In genomic region chr20:8161262-8162071, GRCh38 we compare ENCODE assay signal across 14 cellular contexts. TPM values are rescaled to one million over a fixed set of nuclear protein-coding genes. Genes with fewer than 3 reads are reported as not detected.
A peak's percentile ranks its signal among the peaks of the same experiment; 100 is the strongest.
DNase-seq lines count a peak whose midpoint lies in the region; ATAC-seq lines count a peak whose summit lies in the region.
"Had no signal": no experiment of that assay in that cellular context is flagged by ENCODE, and none has a peak within 500 bp of the region (broad histone marks: within the 10 kb centered on the region; RNA-seq: fewer than 3 reads in every experiment).

No MANE protein-coding gene starts in this region.

- peak overlapping the region; percentile 26 for H3K27ac ChIP-seq in subcutaneous abdominal adipose tissue (ENCODE audit: low read depth, low read length)
- H3K27ac ChIP-seq: HL-60 had no signal

- POLR2A ChIA-PET in activated CD8-positive, alpha-beta T cell treated with anti-CD3 and anti-CD28 coated beads, Interleukin-2, amount 10 ng/mL, durations not matched to agents 7 days and 5 days (lab: Charles Lee): no interaction called here

- H3K27ac Mint-ChIP-seq in activated CD8-positive, alpha-beta memory T cell treated with anti-CD3 and anti-CD28 coated beads, Interleukin-2, amount 10 ng/mL, durations not matched to agents 7 days and 5 days: peak overlapping the region; percentile 73
- peak overlapping the region; percentile 63 for H3K27ac Mint-ChIP-seq in activated CD8-positive, alpha-beta T cell treated with anti-CD3 and anti-CD28 coated beads, Interleukin-2, amount 10 ng/mL, durations not matched to agents 7 days and 5 days

- peaks cover 6% of the 10 kb centered on the region for H3K36me3 Mint-ChIP-seq in activated CD8-positive, alpha-beta memory T cell treated with anti-CD3 and anti-CD28 coated beads, Interleukin-2, amount 10 ng/mL, durations not matched to agents 7 days and 5 days
- peaks cover 4% of the 10 kb centered on the region for H3K36me3 Mint-ChIP-seq in activated CD8-positive, alpha-beta T cell treated with anti-CD3 and anti-CD28 coated beads, Interleukin-2, amount 10 ng/mL, durations not matched to agents 7 days and 5 days (ENCODE audit: low read depth)

- no peaks in the 10 kb centered on the region for H3K36me3 ChIP-seq in subcutaneous abdominal adipose tissue (ENCODE audit: control insufficient read depth in 5 of 5, insufficient read depth in 5 of 5, low read length in 5 of 5)

- no peak for DNase-seq in activated CD8-positive, alpha-beta memory T cell treated with anti-CD3 and anti-CD28 coated beads, Interleukin-2, amount 10 ng/mL, durations not matched to agents 7 days and 5 days
- DNase-seq in activated CD8-positive, alpha-beta memory T cell treated with anti-CD3 and anti-CD28 coated beads, Interleukin-2, amount 50 U/mL, for 4 hours: no peak
- no peak for DNase-seq in activated CD8-positive, alpha-beta T cell treated with anti-CD3 and anti-CD28 coated beads, Interleukin-2, amount 10 ng/mL, durations not matched to agents 7 days and 5 days
- DNase-seq in kidney tubule cell (ENCODE audit: low spot score) (peak; percentile 55), cerebellar cortex (ENCODE audit: low spot score) (no peak)
- DNase-seq: ACHN; activated CD4-positive, alpha-beta T cell treated with anti-CD3 and anti-CD28 coated beads for 48 hours; kidney glomerular epithelial cell; NCI-H1092; SHP77 treated with DMSO at 0.1 percent for 48 hours had no signal

- no peaks in the 10 kb centered on the region for H3K27me3 ChIP-seq in subcutaneous abdominal adipose tissue (ENCODE audit: control insufficient read depth in 5 of 5, insufficient read depth in 4 of 5, low read length in 5 of 5)

- H3K4me1 Mint-ChIP-seq in activated CD8-positive, alpha-beta memory T cell treated with anti-CD3 and anti-CD28 coated beads, Interleukin-2, amount 10 ng/mL, durations not matched to agents 7 days and 5 days: peaks cover 18% of the 10 kb centered on the region
- peaks cover 15% of the 10 kb centered on the region for H3K4me1 Mint-ChIP-seq in activated CD8-positive, alpha-beta T cell treated with anti-CD3 and anti-CD28 coated beads, Interleukin-2, amount 10 ng/mL, durations not matched to agents 7 days and 5 days (ENCODE audit: low read depth)

- no peak overlapping the region for H3K4me3 Mint-ChIP-seq in activated CD8-positive, alpha-beta memory T cell treated with anti-CD3 and anti-CD28 coated beads, Interleukin-2, amount 10 ng/mL, durations not matched to agents 7 days and 5 days
- no peak overlapping the region for H3K4me3 Mint-ChIP-seq in activated CD8-positive, alpha-beta T cell treated with anti-CD3 and anti-CD28 coated beads, Interleukin-2, amount 10 ng/mL, durations not matched to agents 7 days and 5 days

- no peaks in the 10 kb centered on the region for H3K9me3 Mint-ChIP-seq in activated CD8-positive, alpha-beta memory T cell treated with anti-CD3 and anti-CD28 coated beads, Interleukin-2, amount 10 ng/mL, durations not matched to agents 7 days and 5 days (ENCODE audit: low read depth)
- peaks cover 8% of the 10 kb centered on the region for H3K9me3 Mint-ChIP-seq in activated CD8-positive, alpha-beta T cell treated with anti-CD3 and anti-CD28 coated beads, Interleukin-2, amount 10 ng/mL, durations not matched to agents 7 days and 5 days (ENCODE audit: insufficient read depth)

- H3K9me3 ChIP-seq in subcutaneous abdominal adipose tissue (ENCODE audit: control insufficient read depth in 5 of 5, low read length in 5 of 5): no peaks in the 10 kb centered on the region

- no peak overlapping the region for H3K9ac ChIP-seq in subcutaneous abdominal adipose tissue (ENCODE audit: low read length in 5 of 5)

- H3K27me3 Mint-ChIP-seq in activated CD8-positive, alpha-beta memory T cell treated with anti-CD3 and anti-CD28 coated beads, Interleukin-2, amount 10 ng/mL, durations not matched to agents 7 days and 5 days: no peaks in the 10 kb centered on the region
- H3K27me3 Mint-ChIP-seq in activated CD8-positive, alpha-beta T cell treated with anti-CD3 and anti-CD28 coated beads, Interleukin-2, amount 10 ng/mL, durations not matched to agents 7 days and 5 days (ENCODE audit: low read depth): no peaks in the 10 kb centered on the region

- H3K4me3 ChIP-seq in subcutaneous abdominal adipose tissue (ENCODE audit: low read depth in 1 of 5, low read length in 5 of 5): no peak overlapping the region

- CTCF ChIA-PET in activated CD8-positive, alpha-beta memory T cell treated with anti-CD3 and anti-CD28 coated beads, Interleukin-2, amount 10 ng/mL, durations not matched to agents 7 days and 5 days (lab: Charles Lee): interaction anchor here (0.7 to 1.2 kb wide), 3 partner anchors 28 to 118 kb away, joined by 3 to 4 read pairs (median 3); no protein-coding TSS in a partner anchor
- CTCF ChIA-PET in activated CD8-positive, alpha-beta T cell treated with anti-CD3 and anti-CD28 coated beads, Interleukin-2, amount 10 ng/mL, durations not matched to agents 7 days and 5 days (lab: Charles Lee): interaction anchor here (1.0 kb wide), 1 partner anchor 26 kb away, joined by 3 read pairs; no protein-coding TSS in a partner anchor

- ATAC-seq in activated CD8-positive, alpha-beta memory T cell treated with anti-CD3 and anti-CD28 coated beads, Interleukin-2, amount 10 ng/mL, durations not matched to agents 7 days and 5 days: no peak
- ATAC-seq in activated CD8-positive, alpha-beta T cell treated with anti-CD3 and anti-CD28 coated beads, Interleukin-2, amount 10 ng/mL, durations not matched to agents 7 days and 5 days: no peak
- no peak for ATAC-seq in GM21447 (IDR thresholded peaks at IDR 0.05; ENCODE audit: unreplicated experiment)
- ATAC-seq in HG03025 (IDR thresholded peaks at IDR 0.05; ENCODE audit: low FRiP score, unreplicated experiment): no peak

- peaks cover 0 to 20% (median 8%) of the 10 kb centered on the region in 5 donors for H3K4me1 ChIP-seq in subcutaneous abdominal adipose tissue (ENCODE audit: control insufficient read depth in 5 of 5, insufficient read depth in 5 of 5, low read length in 5 of 5)

RNA-seq across cellular contexts. Expression of gene PLCB1, which starts 29.4 kb away (rescaled TPM):
- 1 to 10 TPM; 2.4 to 3.2 TPM for total RNA-seq in activated CD8-positive, alpha-beta memory T cell treated with anti-CD3 and anti-CD28 coated beads, Interleukin-2, amount 10 ng/mL, durations not matched to agents 7 days and 5 days
- 1 to 10 TPM in 1 of 2 experiments, under 1 TPM in 1; 0.63 to 1.5 TPM for total RNA-seq in activated CD8-positive, alpha-beta T cell treated with anti-CD3 and anti-CD28 coated beads, Interleukin-2, amount 10 ng/mL, durations not matched to agents 7 days and 5 days
